Comparison of ENCODE assay signal across 22 cellular contexts in the genomic region with DNA sequence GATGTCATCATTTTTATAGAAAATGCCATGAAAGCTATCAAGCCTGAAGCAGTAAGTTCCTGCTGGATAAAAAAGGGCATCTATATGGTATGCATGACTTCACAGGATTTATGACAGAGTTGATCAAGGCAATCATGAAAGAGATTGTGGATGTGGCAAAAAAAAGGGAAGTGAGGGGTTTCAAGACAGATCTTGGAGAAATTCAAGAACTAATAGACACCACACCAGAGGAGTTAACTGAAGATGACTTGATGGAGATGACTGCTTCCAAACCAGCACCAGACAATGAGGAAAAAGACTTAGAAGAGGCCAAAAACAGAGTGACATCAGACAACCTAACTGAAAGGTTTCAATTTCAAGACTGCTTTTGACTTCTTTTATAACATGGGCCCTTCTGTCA.
"Had no signal": no experiment of that assay in that cellular context is flagged by ENCODE, and none has a peak within 500 bp of the region (broad histone marks: within the 10 kb centered on the region; RNA-seq: fewer than 3 reads in every experiment).

No MANE protein-coding gene starts in this region.

- H3K9ac ChIP-seq: neural progenitor cell had no signal

- H3K4me3 Mint-ChIP-seq: dendritic cell treated with granulocyte-macrophage colony-stimulating factor and Interleukin-4, amounts not matched to agents 40 ng/mL and 50 ng/mL, for 4 days; effector memory CD8-positive, alpha-beta T cell; naive thymus-derived CD8-positive, alpha-beta T cell; neural progenitor cell; type B pancreatic cell had no signal

- H3K4me1 Mint-ChIP-seq: naive thymus-derived CD8-positive, alpha-beta T cell; neural progenitor cell had no signal

- H3K36me3 ChIP-seq: esophagus squamous epithelium, neural progenitor cell, ovary, right atrium auricular region, sigmoid colon, suprapubic skin, thyroid gland had no signal

- H3K27ac ChIP-seq: esophagus squamous epithelium, hepatocyte, neural progenitor cell, ovary, right atrium auricular region, sigmoid colon, skin epidermis, suprapubic skin, thyroid gland had no signal

- ATAC-seq: effector memory CD8-positive, alpha-beta T cell; left colon; left ventricle myocardium superior; naive thymus-derived CD8-positive, alpha-beta T cell had no signal

- H3K9me3 Mint-ChIP-seq: neural progenitor cell, type B pancreatic cell had no signal

- H3K27me3 Mint-ChIP-seq: dendritic cell treated with granulocyte-macrophage colony-stimulating factor and Interleukin-4, amounts not matched to agents 40 ng/mL and 50 ng/mL, for 4 days; effector memory CD8-positive, alpha-beta T cell; naive thymus-derived CD8-positive, alpha-beta T cell; type B pancreatic cell had no signal

- FAIRE-seq: colon, urothelium cell line had no signal

- H3K9me3 ChIP-seq: esophagus squamous epithelium, ovary, right atrium auricular region, sigmoid colon, suprapubic skin, thyroid gland had no signal

- H3K4me1 ChIP-seq: esophagus squamous epithelium, neural progenitor cell, right atrium auricular region, sigmoid colon, suprapubic skin, thyroid gland had no signal

- H3K27me3 ChIP-seq: esophagus squamous epithelium, hepatocyte, neural progenitor cell, ovary, right atrium auricular region, sigmoid colon, suprapubic skin, thyroid gland had no signal

- DNase-seq: effector memory CD8-positive, alpha-beta T cell; esophagus squamous epithelium; foreskin fibroblast; left colon; left ventricle myocardium superior; naive thymus-derived CD8-positive, alpha-beta T cell; nucleus accumbens; ovary; sigmoid colon; stimulated activated CD4-positive, alpha-beta T cell treated with anti-CD3 and anti-CD28 coated beads, Interleukin-2, amount 100 ng/mL, for 24 hours; stimulated activated CD4-positive, alpha-beta T cell treated with anti-CD3 and anti-CD28 coated beads, Interleukin-4, amount 100 ng/mL, for 4 hours; stimulated activated naive CD4-positive, alpha-beta T cell; thyroid gland had no signal

- H3K79me2 ChIP-seq: hepatocyte had no signal

- H3K27ac Mint-ChIP-seq: dendritic cell treated with granulocyte-macrophage colony-stimulating factor and Interleukin-4, amounts not matched to agents 40 ng/mL and 50 ng/mL, for 4 days; effector memory CD8-positive, alpha-beta T cell; naive thymus-derived CD8-positive, alpha-beta T cell; neural progenitor cell; type B pancreatic cell had no signal

- H3K4me3 ChIP-seq: esophagus squamous epithelium, hepatocyte, neural progenitor cell, ovary, right atrium auricular region, sigmoid colon, skin epidermis, suprapubic skin, thyroid gland had no signal

- H3K36me3 Mint-ChIP-seq: naive thymus-derived CD8-positive, alpha-beta T cell; neural progenitor cell; type B pancreatic cell had no signal

- H2AFZ ChIP-seq: hepatocyte, neural progenitor cell had no signal

- H3K4me2 ChIP-seq: hepatocyte, neural progenitor cell had no signal
